8 cellular contexts compared by ENCODE assay signal in the genomic region with DNA sequence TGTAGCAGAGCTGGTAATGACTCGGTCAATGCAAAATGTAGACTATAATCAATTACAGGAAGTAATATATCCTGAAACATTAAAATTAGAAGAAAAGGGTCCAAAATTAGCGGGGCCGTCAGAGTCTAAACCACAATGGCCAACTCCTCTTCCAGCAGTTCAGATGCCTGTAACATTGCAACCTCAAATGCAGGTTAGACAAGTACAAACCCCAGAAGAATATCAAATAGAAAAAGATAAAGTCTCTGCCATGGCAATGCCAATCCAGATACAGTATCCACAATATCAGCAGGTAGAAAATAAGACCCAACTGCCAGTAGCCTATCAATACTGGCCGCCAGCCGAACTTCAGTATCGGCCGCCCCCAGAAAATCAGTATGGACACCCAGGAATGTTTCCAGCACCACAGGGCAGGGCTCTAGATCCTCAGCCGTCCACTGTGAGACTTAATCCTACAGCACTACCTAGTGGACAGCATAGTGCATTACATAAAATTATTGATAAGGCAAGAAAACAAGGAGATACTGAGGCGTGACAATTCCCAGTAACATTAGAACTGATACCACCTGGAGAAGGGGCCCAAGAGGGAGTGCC.
DNase-seq lines count a peak whose midpoint lies in the region; ATAC-seq and TF ChIP-seq lines count a peak whose summit lies in the region.

No MANE protein-coding gene starts in this region.

- H3K9me3 Mint-ChIP-seq in CD4-positive, CD25-positive, alpha-beta regulatory T cell = peaks cover 0 to 2% (median 0%) of the 10 kb centered on the region in 7 donors

- H3K36me3 ChIP-seq in CD4-positive, CD25-positive, alpha-beta regulatory T cell (ENCODE audit: control insufficient read depth, insufficient read depth, low read length) = no peaks in the 10 kb centered on the region
- no peaks in the 10 kb centered on the region for H3K36me3 ChIP-seq in left lung
- no peaks in the 10 kb centered on the region for H3K36me3 ChIP-seq in MG63

- peaks cover 0 to 9% (median 3%) of the 10 kb centered on the region in 4 donors for H3K4me1 Mint-ChIP-seq in CD4-positive, CD25-positive, alpha-beta regulatory T cell

- no peaks in the 10 kb centered on the region for H3K36me3 Mint-ChIP-seq in CD4-positive, CD25-positive, alpha-beta regulatory T cell

- peak in 2 of 3 donors; percentile 28 to 32 for DNase-seq in CD4-positive, CD25-positive, alpha-beta regulatory T cell
- peak; percentile 4 for DNase-seq in NCI-H446 treated with DMSO at 0.1 percent for 48 hours (lab: John Stamatoyannopoulos, UW)
- peak; percentile 32 for DNase-seq in astrocyte of the spinal cord (ENCODE audit: low read depth, low spot score)
- no peak for DNase-seq in left lung
- DNase-seq in MG63 = no peak

- no peak overlapping the region for H3K27ac ChIP-seq in CD4-positive, CD25-positive, alpha-beta regulatory T cell (ENCODE audit: insufficient read depth, low read length, poor library complexity, severe bottlenecking)
- H3K27ac ChIP-seq in left lung = no peak overlapping the region

- H3K4me3 Mint-ChIP-seq in CD4-positive, CD25-positive, alpha-beta regulatory T cell = no peak overlapping the region

- TF ChIP-seq CTCF in astrocyte of the spinal cord (IDR thresholded peaks at IDR 0.05; ENCODE audit: low read depth, low read length) = peak; percentile 56
- TF ChIP-seq CTCF in left lung (IDR thresholded peaks at IDR 0.05) = peak in 1 of 2 donors; percentile 46

- no peaks in the 10 kb centered on the region for H3K4me1 ChIP-seq in CD4-positive, CD25-positive, alpha-beta regulatory T cell (ENCODE audit: control insufficient read depth, insufficient read depth, low read length, poor library complexity, severe bottlenecking)
- no peaks in the 10 kb centered on the region for H3K4me1 ChIP-seq in left lung

- H3K4me3 ChIP-seq in CD4-positive, CD25-positive, alpha-beta regulatory T cell (ENCODE audit: low read depth, low read length) = no peak overlapping the region
- H3K4me3 ChIP-seq in astrocyte of the spinal cord (ENCODE audit: low read depth, low read length) (no peak overlapping the region), left lung (no peak overlapping the region), MG63 (no peak overlapping the region)

- H3K27me3 ChIP-seq in CD4-positive, CD25-positive, alpha-beta regulatory T cell (ENCODE audit: control insufficient read depth, insufficient read depth, low read length) = peaks cover 27% of the 10 kb centered on the region
- peaks cover 4 to 95% of the 10 kb centered on the region in 2 donors for H3K27me3 ChIP-seq in left lung
- H3K27me3 ChIP-seq in MG63 = no peaks in the 10 kb centered on the region

- ATAC-seq in CD4-positive, CD25-positive, alpha-beta regulatory T cell (ENCODE audit: low read depth in 2 of 2) = peak in 1 of 2 donors; percentile 39
- ATAC-seq in GM18867 (IDR thresholded peaks at IDR 0.05; ENCODE audit: unreplicated experiment) = peak; percentile 58
- ATAC-seq in left lung = peak; percentile 91
- no peak for ATAC-seq in HG02610 (IDR thresholded peaks at IDR 0.05; ENCODE audit: unreplicated experiment)
- no peak for ATAC-seq in GM18909 (IDR thresholded peaks at IDR 0.05; ENCODE audit: poor library complexity, unreplicated experiment)

- H3K27ac Mint-ChIP-seq in CD4-positive, CD25-positive, alpha-beta regulatory T cell = no peak overlapping the region

- in situ Hi-C loops in astrocyte of the spinal cord (cut with HindIII; ENCODE audit: low sequenced_read_pairs) = no loop called here

- H3K27me3 Mint-ChIP-seq in CD4-positive, CD25-positive, alpha-beta regulatory T cell = peaks cover 76% of the 10 kb centered on the region

- intact Hi-C loops in left lung (cut with DNase I) = loop anchor here in 1 of 2 donors (10.0 kb wide), 1 partner anchor 331 kb away; no protein-coding TSS in a partner anchor

- H3K9me3 ChIP-seq in CD4-positive, CD25-positive, alpha-beta regulatory T cell (ENCODE audit: control insufficient read depth in 2 of 2, low read length in 2 of 2) = no peaks in the 10 kb centered on the region
- H3K9me3 ChIP-seq in left lung (no peaks in the 10 kb centered on the region), MG63 (no peaks in the 10 kb centered on the region)

Comparison
In these comparisons a context has a peak if more than half of its experiments do, and no peak if none do; other contexts are left out.
1. ATAC-seq: peak in GM18867 (single experiment) and left lung (single experiment); none in HG02610 (single experiment) and GM18909 (single experiment).
2. DNase-seq: peak in CD4-positive, CD25-positive, alpha-beta regulatory T cell (2 of 3), NCI-H446 treated with DMSO at 0.1 percent for 48 hours (single experiment) and astrocyte of the spinal cord (single experiment); none in left lung (0 of 2) and MG63 (single experiment).